In the genomic region with DNA sequence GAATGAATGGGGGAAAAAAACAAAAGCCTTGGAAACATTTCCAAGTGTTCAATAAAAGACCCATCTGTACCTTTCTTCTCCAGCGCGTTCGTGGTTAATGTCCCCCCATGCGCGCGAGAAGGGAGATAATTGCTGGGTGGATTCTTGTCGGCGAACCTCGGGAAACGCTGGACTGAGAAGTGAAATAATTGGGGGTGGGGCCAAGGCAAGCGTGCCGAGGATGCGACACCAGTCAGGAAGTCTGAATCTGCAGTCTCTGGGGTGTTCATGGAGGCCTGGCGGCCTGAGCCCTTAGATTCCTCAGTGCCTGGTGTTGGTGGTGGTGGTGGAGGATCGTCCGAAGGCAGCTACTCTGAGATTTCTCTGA, we compare ENCODE assay signal across 11 cellular contexts. TPM values are rescaled to one million over a fixed set of nuclear protein-coding genes. Genes with fewer than 3 reads are reported as not detected.
A peak's percentile ranks its signal among the peaks of the same experiment; 100 is the strongest.
DNase-seq lines count a peak whose midpoint lies in the region; ATAC-seq, FAIRE-seq and TF ChIP-seq lines count a peak whose summit lies in the region.
"Had no signal": no experiment of that assay in that cellular context is flagged by ENCODE, and none has a peak within 500 bp of the region (broad histone marks: within the 10 kb centered on the region; RNA-seq: fewer than 3 reads in every experiment).

No MANE protein-coding gene starts in this region.

- H3K36me3 ChIP-seq in H1 (ENCODE audit: control insufficient read depth in 2 of 4, insufficient read depth in 4 of 4, low read length in 3 of 4), result no peaks in the 10 kb centered on the region; a peak in 1 of 8 replicates
- H3K36me3 ChIP-seq: esophagus squamous epithelium had no signal

- no peak overlapping the region for H2BK5ac ChIP-seq in H1 (ENCODE audit: low read depth, low read length)

- peaks cover 39 to 74% (median 66%) of the 10 kb centered on the region in 4 experiments for H3K27me3 ChIP-seq in H1 (replicated peaks in 1 of 4; ENCODE audit: control insufficient read depth in 3 of 4, extremely low read depth in 1 of 4, insufficient read depth in 3 of 4, low read length in 3 of 4)

- H3K9me3 Mint-ChIP-seq in activated naive CD4-positive, alpha-beta T cell treated with anti-CD3 and anti-CD28 coated beads, Interleukin-2, amount 50 U/mL, for 24 hours, result no peaks in the 10 kb centered on the region
- no peaks in the 10 kb centered on the region for H3K9me3 Mint-ChIP-seq in stimulated activated naive B cell treated with anti-CD40 and anti-IgM and Interleukin-4, amounts not matched to agents 10 μg/mL and 1 μg/mL and 100 μg/mL, for 72 hours

- no peak overlapping the region for H4K8ac ChIP-seq in H1 (ENCODE audit: extremely low read depth, insufficient read depth, low read length)

- no peaks in the 10 kb centered on the region for H3K9me3 ChIP-seq in H1 (ENCODE audit: insufficient read depth in 2 of 2, low read depth in 1 of 2, low read length in 1 of 2)

- H3K4me3 ChIP-seq in LNCaP clone FGC (ENCODE audit: low read depth, low read length) (peak overlapping the region; percentile 34), H1 (ENCODE audit: extremely low read depth in 1 of 4, insufficient read depth in 2 of 4, low read depth in 3 of 4, low read length in 4 of 4) (peak overlapping the region in 3 of 4 experiments; percentile 15 to 55 (median 21); a peak in 7 of 8 replicates)

- H3K4me1 Mint-ChIP-seq in activated naive CD4-positive, alpha-beta T cell treated with anti-CD3 and anti-CD28 coated beads, Interleukin-2, amount 50 U/mL, for 24 hours, result peaks cover 24% of the 10 kb centered on the region
- H3K4me1 Mint-ChIP-seq in stimulated activated naive B cell treated with anti-CD40 and anti-IgM and Interleukin-4, amounts not matched to agents 10 μg/mL and 1 μg/mL and 100 μg/mL, for 72 hours, result peaks cover 8 to 30% of the 10 kb centered on the region in 2 donors

- no peak overlapping the region for H3K56ac ChIP-seq in H1 (replicated peaks; ENCODE audit: insufficient read length, low read depth, low read length)

- H3K4me3 Mint-ChIP-seq in activated naive CD4-positive, alpha-beta T cell treated with anti-CD3 and anti-CD28 coated beads, Interleukin-2, amount 50 U/mL, for 24 hours, result peak overlapping the region; percentile 39
- peak overlapping the region; percentile 6 to 8 for H3K4me3 Mint-ChIP-seq in stimulated activated naive B cell treated with anti-CD40 and anti-IgM and Interleukin-4, amounts not matched to agents 10 μg/mL and 1 μg/mL and 100 μg/mL, for 72 hours

- no peak overlapping the region for H3K18ac ChIP-seq in H1 (ENCODE audit: extremely low read depth, low read length)

- no peak overlapping the region for H2BK20ac ChIP-seq in H1 (ENCODE audit: low read length)

- H3K79me2 ChIP-seq in H1 (ENCODE audit: control insufficient read depth in 1 of 2, insufficient read depth in 2 of 2, low read length in 2 of 2), result no peaks in the 10 kb centered on the region

- peaks cover 34% of the 10 kb centered on the region for H3K27me3 Mint-ChIP-seq in activated naive CD4-positive, alpha-beta T cell treated with anti-CD3 and anti-CD28 coated beads, Interleukin-2, amount 50 U/mL, for 24 hours
- H3K27me3 Mint-ChIP-seq in stimulated activated naive B cell treated with anti-CD40 and anti-IgM and Interleukin-4, amounts not matched to agents 10 μg/mL and 1 μg/mL and 100 μg/mL, for 72 hours, result peaks cover 63 to 64% of the 10 kb centered on the region in 2 donors

- no peak for ATAC-seq in stimulated activated naive B cell treated with anti-CD40 and anti-IgM and Interleukin-4, amounts not matched to agents 10 μg/mL and 1 μg/mL and 100 μg/mL, for 72 hours (replicated peaks)
- ATAC-seq in HG03097 (IDR thresholded peaks at IDR 0.05; ENCODE audit: low FRiP score, unreplicated experiment), result no peak
- no peak for ATAC-seq in left lobe of liver

- TF ChIP-seq EP300 in H1 (IDR thresholded peaks at IDR 0.05; ENCODE audit: borderline replicate concordance in 1 of 2, low read depth in 2 of 2, low read length in 2 of 2), result no peak

- no peak overlapping the region for H4K5ac ChIP-seq in H1 (ENCODE audit: insufficient read length, low read depth, low read length)

- no peak overlapping the region for H3K4ac ChIP-seq in H1 (replicated peaks; ENCODE audit: insufficient read length, low read depth, low read length)

- TF ChIP-seq CTCF in LNCaP clone FGC (IDR thresholded peaks at IDR 0.05; ENCODE audit: control insufficient read depth, extremely low read depth, insufficient read depth) (no peak), H1 (IDR thresholded peaks at IDR 0.05; ENCODE audit: control extremely low read depth in 1 of 3, insufficient read depth in 1 of 3, low read depth in 1 of 3, low read length in 3 of 3) (no peak)

- no peak overlapping the region for H3K23ac ChIP-seq in H1 (ENCODE audit: insufficient read length)

- 4% methylated on average over 10 of the region's 16 CpGs; no CpG with 5 or more reads in 1 of the 2 experiments for WGBS in H1 (ENCODE audit: extremely low coverage in 1 of 2, insufficient coverage in 1 of 2, insufficient read length in 1 of 2, insufficient replicate concordance in 2 of 2, low coverage in 1 of 2, low lambda C conversion rate in 2 of 2, missing lambda C conversion rate in 1 of 2), 2 experiments

- no peak overlapping the region for H2BK12ac ChIP-seq in H1 (ENCODE audit: low read depth, low read length)

- no peak overlapping the region for H3K14ac ChIP-seq in H1 (ENCODE audit: insufficient read length)

- DNase-seq in activated naive CD4-positive, alpha-beta T cell (lab: John Stamatoyannopoulos, UW), result no peak
- DNase-seq in LNCaP clone FGC (ENCODE audit: low read depth) (no peak), H1 (ENCODE audit: low read depth in 1 of 2, low spot score in 2 of 2) (peak in 1 of 2 experiments; percentile 48), SHP77 (lab: John Stamatoyannopoulos, UW) (no peak), left lobe of liver (ENCODE audit: low spot score) (no peak)
- DNase-seq in stimulated activated naive B cell treated with anti-CD40 and anti-IgM and Interleukin-4, amounts not matched to agents 10 μg/mL and 1 μg/mL and 100 μg/mL, for 72 hours, result no peak
- DNase-seq: esophagus squamous epithelium, NCI-H1417 treated with DMSO at 0.1 percent for 48 hours had no signal

- no peak overlapping the region for H3K27ac Mint-ChIP-seq in activated naive CD4-positive, alpha-beta T cell treated with anti-CD3 and anti-CD28 coated beads, Interleukin-2, amount 50 U/mL, for 24 hours
- H3K27ac Mint-ChIP-seq in stimulated activated naive B cell treated with anti-CD40 and anti-IgM and Interleukin-4, amounts not matched to agents 10 μg/mL and 1 μg/mL and 100 μg/mL, for 72 hours, result no peak overlapping the region

- TF ChIP-seq RAD21 in H1 (IDR thresholded peaks at IDR 0.05 in 1 of 2, conservative IDR thresholded peaks at IDR 0.05 in 1 of 2; ENCODE audit: low read depth in 2 of 2, low read length in 2 of 2), result no peak

- CTCF ChIA-PET in H1 (lab: Charles Lee; ENCODE audit: partially characterized antibody), result interaction anchor here (0.9 to 4.6 kb wide), 13 partner anchors 8 to 267 kb away, joined by 3 to 23 read pairs (median 3); no protein-coding TSS in a partner anchor

- H2AK5ac ChIP-seq in H1 (ENCODE audit: low read depth, low read length), result no peak overlapping the region

- POLR2A ChIA-PET in H1 (lab: Charles Lee; ENCODE audit: partially characterized antibody), result interaction anchor here (0.6 to 1.3 kb wide), 2 partner anchors 12 to 16 kb away, joined by 3 to 4 read pairs; no protein-coding TSS in a partner anchor

- no peak overlapping the region for H2AFZ ChIP-seq in H1 (ENCODE audit: low read length)

- no peaks in the 10 kb centered on the region for H3K36me3 Mint-ChIP-seq in activated naive CD4-positive, alpha-beta T cell treated with anti-CD3 and anti-CD28 coated beads, Interleukin-2, amount 50 U/mL, for 24 hours
- H3K36me3 Mint-ChIP-seq in stimulated activated naive B cell treated with anti-CD40 and anti-IgM and Interleukin-4, amounts not matched to agents 10 μg/mL and 1 μg/mL and 100 μg/mL, for 72 hours, result peaks cover 1 to 2% of the 10 kb centered on the region in 2 donors

- no peak overlapping the region for H2BK15ac ChIP-seq in H1 (ENCODE audit: low read length)

- no peak for TF ChIP-seq POLR2A in H1 (IDR thresholded peaks at IDR 0.05; ENCODE audit: control extremely low read depth in 1 of 2, low read depth in 2 of 2, low read length in 2 of 2)

- H3K79me1 ChIP-seq in H1 (ENCODE audit: low read depth, low read length), result no peaks in the 10 kb centered on the region

- peaks cover 7% of the 10 kb centered on the region; the same call in 1 of the 2 replicates for H3K23me2 ChIP-seq in H1 (ENCODE audit: low read depth, low read length)

- no peak overlapping the region for H2BK120ac ChIP-seq in H1 (replicated peaks; ENCODE audit: low read depth, low read length)

- H3K9ac ChIP-seq in H1 (replicated peaks in 1 of 4; ENCODE audit: extremely low read depth in 1 of 4, low read depth in 3 of 4, low read length in 3 of 4), result no peak overlapping the region

- peak overlapping the region; percentile 71 to 90 for H3K4me2 ChIP-seq in H1 (ENCODE audit: insufficient read depth in 1 of 2, low read depth in 2 of 2, low read length in 2 of 2)

- H4K91ac ChIP-seq in H1 (replicated peaks; ENCODE audit: insufficient read length, low read length), result no peak overlapping the region

- no peak overlapping the region for H3K27ac ChIP-seq in H1 (ENCODE audit: low read depth, low read length)
- H3K27ac ChIP-seq: esophagus squamous epithelium had no signal

- no peaks in the 10 kb centered on the region for H4K20me1 ChIP-seq in H1 (replicated peaks in 1 of 2; ENCODE audit: control insufficient read depth in 1 of 2, insufficient read depth in 2 of 2, low read length in 2 of 2)

- FAIRE-seq in H1 (lab: Jason Lieb, UNC), result no peak

- peaks cover 0 to 12% (median 6%) of the 10 kb centered on the region in 4 experiments; a peak in 6 of 7 replicates for H3K4me1 ChIP-seq in H1 (replicated peaks in 1 of 4; ENCODE audit: control insufficient read depth in 3 of 4, insufficient read depth in 4 of 4, low read length in 3 of 4)

TF ChIP-seq in H1, 55 proteins besides CTCF, POLR2A, EP300 and RAD21 (continues in another document):
- TF ChIP-seq SUZ12 (IDR thresholded peaks at IDR 0.05; ENCODE audit: low read length) (no peak), CBX8 (IDR thresholded peaks at IDR 0.05; ENCODE audit: borderline replicate concordance, low read depth, low read length) (no peak), BRCA1 (IDR thresholded peaks at IDR 0.05; ENCODE audit: low read depth, low read length) (no peak), SIN3A (conservative IDR thresholded peaks at IDR 0.05 in 1 of 2, IDR thresholded peaks at IDR 0.05 in 1 of 2; ENCODE audit: low read depth in 1 of 2, low read length in 2 of 2) (no peak)

RNA-seq across cellular contexts. Expression of a gene that starts 5.3 kb away (rescaled TPM):
- not detected in 2 replicates for total RNA-seq in H1 (2021; fragmentation: NEBNext Ultra II Directional; extraction: Animal tissue kit (Norgen Biotek cat#: 25700))
- 0.05 TPM in 1 of 2 replicates, not detected in the other for polyA plus RNA-seq in H1 (2011; rRNA removed)
- polyA plus RNA-seq in H1 (2011; cell fraction: cytosol; rRNA removed), result 0.04 TPM
- polyA plus RNA-seq in H1 (2011; cell fraction: nucleus; rRNA removed), result 0.07 TPM
- not detected in 4 replicates for polyA plus RNA-seq in H1 (2012, experiment 1 of 2)
- not detected for polyA plus RNA-seq in H1 (2012, experiment 2 of 2)
- 0.06 TPM for polyA plus RNA-seq in H1 (2013, experiment 1 of 2)
- polyA plus RNA-seq in H1 (2013, experiment 2 of 2), result not detected
- polyA minus RNA-seq in H1 (2011; rRNA and poly(A)+ RNA removed), result not detected in 2 replicates
- polyA minus RNA-seq in H1 (2011; cell fraction: cytosol; rRNA and poly(A)+ RNA removed), result not detected
- not detected for polyA minus RNA-seq in H1 (2011; cell fraction: nucleus; rRNA and poly(A)+ RNA removed)
- not detected for total RNA-seq in left lobe of liver
- total RNA-seq: activated CD8-positive, alpha-beta memory T cell treated with anti-CD3 and anti-CD28 coated beads for 36 hours; esophagus squamous epithelium had no signal
